ENCODE assay signal across 8 cellular contexts in genomic region chr22:38298312-38299000, GRCh38. TPM values are rescaled to one million over a fixed set of nuclear protein-coding genes. Genes with fewer than 3 reads are reported as not detected.
DNase-seq lines count a peak whose midpoint lies in the region; ATAC-seq and TF ChIP-seq lines count a peak whose summit lies in the region.

No MANE protein-coding gene starts in this region.

- 89% methylated on average over 20 of the region's 25 CpGs for WGBS in esophagus muscularis mucosa

- H3K27ac ChIP-seq in CD8-positive, alpha-beta T cell (ENCODE audit: low read depth, low read length), result no peak overlapping the region
- no peak overlapping the region for H3K27ac ChIP-seq in esophagus muscularis mucosa (replicated peaks in 1 of 4)

- peak; percentile 57 for TF ChIP-seq CTCF in CD8-positive, alpha-beta T cell (IDR thresholded peaks at IDR 0.05)
- TF ChIP-seq CTCF in esophagus muscularis mucosa (IDR thresholded peaks at IDR 0.05), result peak in 1 of 3 experiments; percentile 41

- POLR2A ChIA-PET in CD8-positive, alpha-beta T cell (lab: Charles Lee), result no interaction called here

- no peak overlapping the region for H3K27ac Mint-ChIP-seq in CD8-positive, alpha-beta T cell
- no peak overlapping the region for H3K27ac Mint-ChIP-seq in activated T-cell treated with anti-CD3 and anti-CD28 coated beads, Interleukin-2, amount 50 U/mL, for 72 hours

- no peaks in the 10 kb centered on the region for H3K9me3 ChIP-seq in CD8-positive, alpha-beta T cell (ENCODE audit: low read length)
- H3K9me3 ChIP-seq in esophagus muscularis mucosa, result no peaks in the 10 kb centered on the region

- H3K4me3 Mint-ChIP-seq in CD8-positive, alpha-beta T cell, result no peak overlapping the region
- H3K4me3 Mint-ChIP-seq in activated T-cell treated with anti-CD3 and anti-CD28 coated beads, Interleukin-2, amount 50 U/mL, for 72 hours, result no peak overlapping the region

- H3K36me3 Mint-ChIP-seq in CD8-positive, alpha-beta T cell, result peaks cover 82% of the 10 kb centered on the region
- H3K36me3 Mint-ChIP-seq in activated T-cell treated with anti-CD3 and anti-CD28 coated beads, Interleukin-2, amount 50 U/mL, for 72 hours (ENCODE audit: insufficient read depth in 2 of 2), result peaks cover 0 to 7% of the 10 kb centered on the region in 2 donors

- CTCF ChIA-PET in CD8-positive, alpha-beta T cell (lab: Charles Lee), result interaction anchor here (0.8 to 5.2 kb wide), 8 partner anchors 9 to 224 kb away, joined by 3 to 20 read pairs (median 4); partner anchors contain the start of gene TMEM184B

- H3K4me1 Mint-ChIP-seq in CD8-positive, alpha-beta T cell (ENCODE audit: low read depth), result no peaks in the 10 kb centered on the region
- no peaks in the 10 kb centered on the region for H3K4me1 Mint-ChIP-seq in activated T-cell treated with anti-CD3 and anti-CD28 coated beads, Interleukin-2, amount 50 U/mL, for 72 hours (ENCODE audit: low read depth)

- intact Hi-C loops in CD8-positive, alpha-beta T cell (cut with DNase I, micrococcal nuclease), result loop anchor here (1.0 to 5.0 kb wide), 2 partner anchors 55 to 274 kb away; partner anchors contain the start of gene DMC1 (in 1 of the 2)
- intact Hi-C loops in esophagus muscularis mucosa (cut with DNase I), result no loop called here

- no peaks in the 10 kb centered on the region for H3K27me3 Mint-ChIP-seq in CD8-positive, alpha-beta T cell (ENCODE audit: low read depth)
- H3K27me3 Mint-ChIP-seq in activated T-cell treated with anti-CD3 and anti-CD28 coated beads, Interleukin-2, amount 50 U/mL, for 72 hours (ENCODE audit: low read depth), result no peaks in the 10 kb centered on the region

- no peaks in the 10 kb centered on the region for H3K27me3 ChIP-seq in CD8-positive, alpha-beta T cell (ENCODE audit: insufficient read depth, low read length)
- no peaks in the 10 kb centered on the region for H3K27me3 ChIP-seq in esophagus muscularis mucosa

- no peaks in the 10 kb centered on the region for H3K4me1 ChIP-seq in CD8-positive, alpha-beta T cell (ENCODE audit: insufficient read depth, low read length)
- peaks cover 7 to 21% (median 10%) of the 10 kb centered on the region in 4 donors for H3K4me1 ChIP-seq in esophagus muscularis mucosa

- TF ChIP-seq POLR2A in esophagus muscularis mucosa (IDR thresholded peaks at IDR 0.05; ENCODE audit: low read depth), result no peak

- peak; percentile 84 for ATAC-seq in CD8-positive, alpha-beta T cell
- peak; percentile 63 to 64 for ATAC-seq in activated T-cell treated with anti-CD3 and anti-CD28 coated beads, Interleukin-2, amount 50 U/mL, for 72 hours (replicated peaks in 1 of 2)

- no peak for TF ChIP-seq EP300 in esophagus muscularis mucosa (IDR thresholded peaks at IDR 0.05)

- no peak overlapping the region for H3K4me3 ChIP-seq in CD8-positive, alpha-beta T cell (ENCODE audit: low read depth, low read length)
- H3K4me3 ChIP-seq in esophagus muscularis mucosa, result no peak overlapping the region

- peaks cover 34% of the 10 kb centered on the region for H3K36me3 ChIP-seq in CD8-positive, alpha-beta T cell (ENCODE audit: insufficient read depth, low read length)
- peaks cover 92 to 100% (median 100%) of the 10 kb centered on the region in 4 donors for H3K36me3 ChIP-seq in esophagus muscularis mucosa

- H3K9me3 Mint-ChIP-seq in CD8-positive, alpha-beta T cell, result no peaks in the 10 kb centered on the region
- no peaks in the 10 kb centered on the region for H3K9me3 Mint-ChIP-seq in activated T-cell treated with anti-CD3 and anti-CD28 coated beads, Interleukin-2, amount 50 U/mL, for 72 hours

- DNase-seq in CD8-positive, alpha-beta T cell, result peak in 4 of 7 experiments; percentile 43 to 67 (median 54)
- DNase-seq in Kasumi-1 (lab: John Stamatoyannopoulos, UW) (peak; percentile 9 to 12), islet precursor cell (peak; percentile 98), COLO829 (ENCODE audit: low spot score) (no peak), OCI-M2 (lab: John Stamatoyannopoulos, UW; ENCODE audit: unreplicated experiment) (no peak), esophagus muscularis mucosa (ENCODE audit: extremely low spot score) (no peak), GDM1 (lab: John Stamatoyannopoulos, UW) (no peak)
- peak; percentile 47 to 58 for DNase-seq in activated T-cell treated with anti-CD3 and anti-CD28 coated beads, Interleukin-2, amount 50 U/mL, for 72 hours

RNA-seq across cellular contexts. Expression of gene CSNK1E, which starts 18.8 kb away (rescaled TPM):
- 100 to 1,000 TPM; 172 to 178 TPM for total RNA-seq in CD8-positive, alpha-beta T cell
- 100 to 1,000 TPM; 106 to 107 TPM for total RNA-seq in activated T-cell treated with anti-CD3 and anti-CD28 coated beads, Interleukin-2, amount 50 U/mL, for 72 hours
- 100 to 1,000 TPM in 1 of 4 donors, 10 to 100 TPM in 3; 67.9 to 102 (median 91.7) TPM for total RNA-seq in esophagus muscularis mucosa

RNA-seq across cellular contexts. Expression of gene TMEM184B, which starts 25.6 kb away (rescaled TPM):
- total RNA-seq in CD8-positive, alpha-beta T cell, result 10 to 100 TPM; 53.0 TPM
- 10 to 100 TPM; 22.9 to 27.5 TPM for total RNA-seq in activated T-cell treated with anti-CD3 and anti-CD28 coated beads, Interleukin-2, amount 50 U/mL, for 72 hours
- 100 to 1,000 TPM in 1 of 4 donors, 10 to 100 TPM in 3; 39.4 to 108 (median 75.3) TPM for total RNA-seq in esophagus muscularis mucosa

Comparison
In these comparisons a context has a peak if more than half of its experiments do, and no peak if none do; other contexts are left out.
1. DNase-seq: peak in CD8-positive, alpha-beta T cell (4 of 7), Kasumi-1 (2 of 2), activated T-cell treated with anti-CD3 and anti-CD28 coated beads, Interleukin-2, amount 50 U/mL, for 72 hours (2 of 2) and islet precursor cell (single experiment); none in COLO829 (single experiment), OCI-M2 (single experiment), esophagus muscularis mucosa (single experiment) and GDM1 (single experiment).